ENCODE assay signal across 27 cellular contexts in genomic region chr2:30038419-30038818, GRCh38.
"Had no signal": no experiment of that assay in that cellular context is flagged by ENCODE, and none has a peak within 500 bp of the region (broad histone marks: within the 10 kb centered on the region; RNA-seq: fewer than 3 reads in every experiment).

No MANE protein-coding gene starts in this region.

- H3K9me3 ChIP-seq: adrenal gland, Peyer's patch, SJSA1 had no signal

- H3K36me3 ChIP-seq: adrenal gland, Peyer's patch, SJSA1 had no signal

- H3K27me3 ChIP-seq: adrenal gland, Peyer's patch had no signal

- H3K4me1 ChIP-seq: adrenal gland, Peyer's patch, SJSA1 had no signal

- H3K27me3 Mint-ChIP-seq: activated B cell treated with CpG ODN at 0.5 μM for 24 hours had no signal

- H3K4me3 ChIP-seq: adrenal gland, Peyer's patch, SJSA1 had no signal

- DNase-seq: activated B cell treated with CpG ODN at 0.5 μM for 24 hours; activated CD4-positive, alpha-beta memory T cell treated with anti-CD3 and anti-CD28 coated beads, Interleukin-2, amount 10 ng/mL, durations not matched to agents 7 days and 5 days; activated CD4-positive, alpha-beta T cell treated with anti-CD3 and anti-CD28 coated beads for 1 hour; activated CD4-positive, alpha-beta T cell treated with anti-CD3 and anti-CD28 coated beads, Interleukin-2, amount 10 ng/mL, durations not matched to agents 7 days and 5 days; activated CD8-positive, alpha-beta memory T cell treated with anti-CD3 and anti-CD28 coated beads, Interleukin-2, amount 50 U/mL, for 4 hours; activated naive CD4-positive, alpha-beta T cell treated with anti-CD3 and anti-CD28 coated beads, Interleukin-2, amount 50 U/mL, for 16 hours; activated naive CD8-positive, alpha-beta T cell treated with anti-CD3 and anti-CD28 coated beads, Interleukin-2, amount 10 ng/mL, durations not matched to agents 7 days and 5 days; activated T-cell treated with anti-CD3 and anti-CD28 coated beads, Interleukin-2, amount 50 U/mL, for 72 hours; adrenal gland; anterior cingulate cortex; caudate nucleus; Kasumi-1; KBM-7; NCI-H1092; NCI-H1417; NCI-H2029; NCI-H2107; NCI-H345; NCI-H510A; NCI-H526 treated with DMSO at 0.1 percent for 48 hours; NK-92 treated with Interleukin-12 subunit alpha and Interleukin-12 subunit beta, amount 100 ng/mL, for 24 hours; OCI-M1; Peyer's patch; SHP77 had no signal

- H3K9me3 Mint-ChIP-seq: activated B cell treated with CpG ODN at 0.5 μM for 24 hours; activated CD4-positive, alpha-beta memory T cell treated with anti-CD3 and anti-CD28 coated beads, Interleukin-2, amount 10 ng/mL, durations not matched to agents 7 days and 5 days; activated CD4-positive, alpha-beta T cell treated with anti-CD3 and anti-CD28 coated beads, Interleukin-2, amount 10 ng/mL, durations not matched to agents 7 days and 5 days; activated naive CD8-positive, alpha-beta T cell treated with anti-CD3 and anti-CD28 coated beads, Interleukin-2, amount 10 ng/mL, durations not matched to agents 7 days and 5 days; activated T-cell treated with anti-CD3 and anti-CD28 coated beads, Interleukin-2, amount 50 U/mL, for 72 hours; activated T-helper 2 cell treated with anti-CD3 and anti-CD28 coated beads, Interferon-gamma antibody, Interleukin-2, Interleukin-4, amounts not matched to agents 10 μg/mL and 5 μg/mL and 100 μg/mL, durations not matched to agents 14 hours and 24 hours and 36 hours; T-helper 1 cell treated with Interleukin-12 subunit alpha and Interleukin-12 subunit beta and Interleukin-4 antibody, amounts not matched to agents 30 μg/mL and 1 μg/mL, for 36 hours had no signal

- H3K36me3 Mint-ChIP-seq: activated naive CD8-positive, alpha-beta T cell treated with anti-CD3 and anti-CD28 coated beads, Interleukin-2, amount 10 ng/mL, durations not matched to agents 7 days and 5 days had no signal

- H3K27ac ChIP-seq: adrenal gland, Peyer's patch, SJSA1 had no signal

- H3K4me3 Mint-ChIP-seq: activated B cell treated with CpG ODN at 0.5 μM for 24 hours; activated CD4-positive, alpha-beta memory T cell treated with anti-CD3 and anti-CD28 coated beads, Interleukin-2, amount 10 ng/mL, durations not matched to agents 7 days and 5 days; activated CD4-positive, alpha-beta T cell treated with anti-CD3 and anti-CD28 coated beads, Interleukin-2, amount 10 ng/mL, durations not matched to agents 7 days and 5 days; activated naive CD8-positive, alpha-beta T cell treated with anti-CD3 and anti-CD28 coated beads, Interleukin-2, amount 10 ng/mL, durations not matched to agents 7 days and 5 days; activated T-cell treated with anti-CD3 and anti-CD28 coated beads, Interleukin-2, amount 50 U/mL, for 72 hours; T-helper 1 cell treated with Interleukin-12 subunit alpha and Interleukin-12 subunit beta and Interleukin-4 antibody, amounts not matched to agents 30 μg/mL and 1 μg/mL, for 36 hours had no signal

- H3K27ac Mint-ChIP-seq: activated B cell treated with CpG ODN at 0.5 μM for 24 hours; activated CD4-positive, alpha-beta memory T cell treated with anti-CD3 and anti-CD28 coated beads, Interleukin-2, amount 10 ng/mL, durations not matched to agents 7 days and 5 days; activated CD4-positive, alpha-beta T cell treated with anti-CD3 and anti-CD28 coated beads, Interleukin-2, amount 10 ng/mL, durations not matched to agents 7 days and 5 days; activated naive CD8-positive, alpha-beta T cell treated with anti-CD3 and anti-CD28 coated beads, Interleukin-2, amount 10 ng/mL, durations not matched to agents 7 days and 5 days; activated T-cell treated with anti-CD3 and anti-CD28 coated beads, Interleukin-2, amount 50 U/mL, for 72 hours; activated T-helper 2 cell treated with anti-CD3 and anti-CD28 coated beads, Interferon-gamma antibody, Interleukin-2, Interleukin-4, amounts not matched to agents 10 μg/mL and 5 μg/mL and 100 μg/mL, durations not matched to agents 14 hours and 24 hours and 36 hours; T-helper 1 cell treated with Interleukin-12 subunit alpha and Interleukin-12 subunit beta and Interleukin-4 antibody, amounts not matched to agents 30 μg/mL and 1 μg/mL, for 36 hours had no signal

- H3K4me1 Mint-ChIP-seq: activated B cell treated with CpG ODN at 0.5 μM for 24 hours; activated CD4-positive, alpha-beta memory T cell treated with anti-CD3 and anti-CD28 coated beads, Interleukin-2, amount 10 ng/mL, durations not matched to agents 7 days and 5 days; activated CD4-positive, alpha-beta T cell treated with anti-CD3 and anti-CD28 coated beads, Interleukin-2, amount 10 ng/mL, durations not matched to agents 7 days and 5 days; activated naive CD8-positive, alpha-beta T cell treated with anti-CD3 and anti-CD28 coated beads, Interleukin-2, amount 10 ng/mL, durations not matched to agents 7 days and 5 days had no signal
